Comparison of ENCODE assay signal across 4 cellular contexts in genomic region chr11:134433806-134434205, GRCh38. TPM values are rescaled to one million over a fixed set of nuclear protein-coding genes. Genes with fewer than 3 reads are reported as not detected.
"Had no signal": no experiment of that assay in that cellular context is flagged by ENCODE, and none has a peak within 500 bp of the region (broad histone marks: within the 10 kb centered on the region; RNA-seq: fewer than 3 reads in every experiment).

No MANE protein-coding gene starts in this region.

- DNase-seq: GDM1, GF-D8 had no signal

- H3K4me3 ChIP-seq: GM12878 had no signal

RNA-seq across cellular contexts. Expression of gene B3GAT1, which starts 21.8 kb away (rescaled TPM):
- total RNA-seq: G401 had no signal
- polyA plus RNA-seq: GM12878 had no signal
